ENCODE assay signal across 1 cellular context in genomic region chr12:45990468-45991288, GRCh38.
TF ChIP-seq lines count a peak whose summit lies in the region.

Gene SCAF11, minus strand, starts transcription at chr12:45990574. Its CDS starts 26,407 bp downstream, at chr12:45964167.

TF ChIP-seq in K562, 482 proteins besides CTCF, POLR2A, EP300 and RAD21 (continued from another document):
- no peak for TF ChIP-seq ZNF280A (IDR thresholded peaks at IDR 0.05; ENCODE audit: low read depth, partially characterized antibody)
- no peak for TF ChIP-seq DNMT1 (IDR thresholded peaks at IDR 0.05)
- TF ChIP-seq FOXK1 (CRISPR knock-in tag; IDR thresholded peaks at IDR 0.05; ENCODE audit: borderline replicate concordance), result no peak
- TF ChIP-seq ZNF3 (CRISPR knock-in tag; IDR thresholded peaks at IDR 0.05), result no peak
- TF ChIP-seq CAMTA2 (CRISPR knock-in tag; conservative IDR thresholded peaks at IDR 0.05), result no peak
- TF ChIP-seq CBX2 (IDR thresholded peaks at IDR 0.05; ENCODE audit: insufficient read depth, low read length, poor library complexity, severe bottlenecking), result no peak
- peak; percentile 95 for TF ChIP-seq ZNF263 (CRISPR knock-in tag; IDR thresholded peaks at IDR 0.05; ENCODE audit: borderline replicate concordance)
- no peak for TF ChIP-seq SMAD3 (CRISPR knock-in tag; conservative IDR thresholded peaks at IDR 0.05)
- TF ChIP-seq ZNF224 (CRISPR knock-in tag; IDR thresholded peaks at IDR 0.05), result peak; percentile 83; the same call in 1 of the 2 replicates
- peak; percentile 75 for TF ChIP-seq DPF2 (IDR thresholded peaks at IDR 0.05)
- TF ChIP-seq SNAPC5 (CRISPR knock-in tag; IDR thresholded peaks at IDR 0.05), result no peak
